ENCODE assay signal across 8 cellular contexts in genomic region chr12:8687846-8688601, GRCh38. TPM values are rescaled to one million over a fixed set of nuclear protein-coding genes. Genes with fewer than 3 reads are reported as not detected.
DNase-seq lines count a peak whose midpoint lies in the region; ATAC-seq and TF ChIP-seq lines count a peak whose summit lies in the region.

No MANE protein-coding gene starts in this region.

- H3K9ac ChIP-seq in subcutaneous abdominal adipose tissue (ENCODE audit: low read length in 5 of 5) (no peak overlapping the region), colonic mucosa (ENCODE audit: low read depth in 2 of 2, low read length in 2 of 2) (no peak overlapping the region)

- H3K9me3 ChIP-seq in subcutaneous abdominal adipose tissue (ENCODE audit: control insufficient read depth in 5 of 5, low read length in 5 of 5) (peaks cover 0 to 7% (median 0%) of the 10 kb centered on the region in 5 donors), colonic mucosa (no peaks in the 10 kb centered on the region)

- H3K4me1 ChIP-seq in subcutaneous abdominal adipose tissue (ENCODE audit: control insufficient read depth in 5 of 5, insufficient read depth in 5 of 5, low read length in 5 of 5): peaks cover 3 to 34% (median 26%) of the 10 kb centered on the region in 5 donors
- no peaks in the 10 kb centered on the region for H3K4me1 ChIP-seq in colonic mucosa

- H3K27ac ChIP-seq in subcutaneous abdominal adipose tissue (ENCODE audit: low read depth, low read length) (no peak overlapping the region), colonic mucosa (no peak overlapping the region)

- peak overlapping the region; percentile 24 to 59 (median 34) for H3K4me3 ChIP-seq in subcutaneous abdominal adipose tissue (ENCODE audit: low read depth in 1 of 5, low read length in 5 of 5)
- H3K4me3 ChIP-seq in colonic mucosa: no peak overlapping the region

- no peak for TF ChIP-seq CTCF in colonic mucosa (IDR thresholded peaks at IDR 0.05)

- ATAC-seq in HG03460 (IDR thresholded peaks at IDR 0.05; ENCODE audit: unreplicated experiment) (no peak), GM18520 (IDR thresholded peaks at IDR 0.05; ENCODE audit: unreplicated experiment) (no peak)

- no peaks in the 10 kb centered on the region for H3K27me3 ChIP-seq in subcutaneous abdominal adipose tissue (ENCODE audit: control insufficient read depth in 5 of 5, insufficient read depth in 4 of 5, low read length in 5 of 5)
- no peaks in the 10 kb centered on the region for H3K27me3 ChIP-seq in colonic mucosa

- H3K36me3 ChIP-seq in subcutaneous abdominal adipose tissue (ENCODE audit: control insufficient read depth in 5 of 5, insufficient read depth in 5 of 5, low read length in 5 of 5) (no peaks in the 10 kb centered on the region), colonic mucosa (no peaks in the 10 kb centered on the region)

- DNase-seq in EH (ENCODE audit: low read depth) (peak; percentile 80), NCI-H146 treated with DMSO at 0.1 percent for 48 hours (lab: John Stamatoyannopoulos, UW; ENCODE audit: unreplicated experiment) (peak; percentile 24), anterior cingulate cortex (lab: John Stamatoyannopoulos, UW) (peak in 42 of 58 donors; percentile 10 to 78 (median 40)), iPS-NIHi11 (ENCODE audit: low spot score) (peak; percentile 78), colonic mucosa (no peak)

- intact Hi-C loops in colonic mucosa (cut with DNase I): loop anchor here (10.0 kb wide), 2 partner anchors 137 to 167 kb away; partner anchors contain the start of gene A2ML1

RNA-seq across cellular contexts. Expression of gene RIMKLB, which starts 9.8 kb away (rescaled TPM):
- total RNA-seq in colonic mucosa: 1 to 10 TPM; 4.3 to 6.0 TPM

RNA-seq across cellular contexts. Expression of gene MFAP5, which starts 25.4 kb away (rescaled TPM):
- 10 to 100 TPM in 1 of 2 donors, 1 to 10 TPM in 1; 4.6 to 12.1 TPM for total RNA-seq in colonic mucosa
